8 cellular contexts compared by ENCODE assay signal in the genomic region with DNA sequence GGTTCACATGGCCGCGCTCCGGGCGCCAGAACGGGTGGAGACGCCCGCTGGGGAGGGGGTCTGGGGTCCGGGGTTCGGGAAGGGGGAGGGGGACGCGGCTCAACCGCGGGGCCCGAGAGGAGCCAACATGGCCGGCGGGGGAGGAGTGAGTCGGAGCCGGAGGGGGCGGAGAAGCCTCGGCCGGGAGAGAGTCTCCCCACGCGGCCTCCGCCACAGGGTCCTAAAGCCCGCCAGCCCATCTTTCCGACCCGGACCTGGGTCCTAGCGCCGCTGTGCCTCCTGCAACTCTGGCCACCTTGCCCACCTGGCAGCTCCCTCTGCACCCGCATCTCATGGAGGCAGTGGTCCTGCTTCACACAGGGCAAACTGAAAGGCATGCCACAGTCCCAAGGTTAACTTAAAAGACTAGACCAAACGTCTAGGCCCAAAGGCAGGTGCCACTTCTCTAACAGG. TPM values are rescaled to one million over a fixed set of nuclear protein-coding genes. Genes with fewer than 3 reads are reported as not detected.
A peak's percentile ranks its signal among the peaks of the same experiment; 100 is the strongest.
DNase-seq lines count a peak whose midpoint lies in the region; ATAC-seq and TF ChIP-seq lines count a peak whose summit lies in the region.

A gene (minus strand): TSS at position 147 of the 453 bp plus-strand sequence. CDS start 12,796 bp downstream, outside the sequence.

- peak; percentile 45 for ATAC-seq in GM19372 (IDR thresholded peaks at IDR 0.05; ENCODE audit: low read depth, unreplicated experiment)
- ATAC-seq in HG03520 (IDR thresholded peaks at IDR 0.05; ENCODE audit: unreplicated experiment), result peak; percentile 53
- peak; percentile 76 for ATAC-seq in left lobe of liver

- H3K36me3 Mint-ChIP-seq in dendritic cell treated with granulocyte-macrophage colony-stimulating factor and Interleukin-4, amounts not matched to agents 40 ng/mL and 50 ng/mL, for 4 days (ENCODE audit: low read depth), result peaks cover 69% of the 10 kb centered on the region

- peaks cover 2% of the 10 kb centered on the region; the same call in 1 of the 2 replicates for H3K36me3 ChIP-seq in BJ (ENCODE audit: control insufficient read depth, insufficient read depth, low read length)

- no peaks in the 10 kb centered on the region for H3K9me3 Mint-ChIP-seq in dendritic cell treated with granulocyte-macrophage colony-stimulating factor and Interleukin-4, amounts not matched to agents 40 ng/mL and 50 ng/mL, for 4 days

- H3K27me3 ChIP-seq in BJ (ENCODE audit: control insufficient read depth, insufficient read depth, low read length), result no peaks in the 10 kb centered on the region

- intact Hi-C loops in dendritic cell treated with granulocyte-macrophage colony-stimulating factor and Interleukin-4, amounts not matched to agents 40 ng/mL and 50 ng/mL, for 4 days (cut with micrococcal nuclease), result loop anchor here (10.0 kb wide), 1 partner anchor 455 kb away; a partner anchor contains a TSS

- CTCF ChIA-PET in BJ (lab: Yijun Ruan, JAX), result no interaction called here

- peak within 1 kb of the TSS; percentile 86 for H3K4me3 Mint-ChIP-seq in dendritic cell treated with granulocyte-macrophage colony-stimulating factor and Interleukin-4, amounts not matched to agents 40 ng/mL and 50 ng/mL, for 4 days

- no peak for DNase-seq in BJ (ENCODE audit: low read depth)
- DNase-seq in NCI-H774 (lab: John Stamatoyannopoulos, UW), result peak; percentile 87
- DNase-seq in activated CD4-positive, alpha-beta T cell treated with anti-CD3 and anti-CD28 coated beads, Interleukin-2, amount 50 U/mL, for 4 hours, result peak; percentile 80 to 81
- peak; percentile 90 for DNase-seq in left lobe of liver (ENCODE audit: low spot score)
- peak; percentile 86 to 90 for DNase-seq in stimulated activated CD4-positive, alpha-beta T cell treated with anti-CD3 and anti-CD28 coated beads, Interleukin-2, amount 100 ng/mL, for 24 hours

- peak within 1 kb of the TSS; percentile 94 for H3K4me3 ChIP-seq in BJ (ENCODE audit: low read depth, low read length)

- POLR2A ChIA-PET in BJ (lab: Charles Lee), result no interaction called here

- peaks cover 65% of the 10 kb centered on the region for H3K4me1 Mint-ChIP-seq in dendritic cell treated with granulocyte-macrophage colony-stimulating factor and Interleukin-4, amounts not matched to agents 40 ng/mL and 50 ng/mL, for 4 days (ENCODE audit: low read depth)

- peak within 1 kb of the TSS; percentile 90 for H3K27ac Mint-ChIP-seq in dendritic cell treated with granulocyte-macrophage colony-stimulating factor and Interleukin-4, amounts not matched to agents 40 ng/mL and 50 ng/mL, for 4 days

- H3K27me3 Mint-ChIP-seq in dendritic cell treated with granulocyte-macrophage colony-stimulating factor and Interleukin-4, amounts not matched to agents 40 ng/mL and 50 ng/mL, for 4 days, result no peaks in the 10 kb centered on the region

- TF ChIP-seq CTCF in BJ (IDR thresholded peaks at IDR 0.05; ENCODE audit: insufficient read depth, low read depth, low read length), result no peak

RNA-seq across cellular contexts. Expression of the gene that starts here (rescaled TPM):
- polyA plus RNA-seq in BJ (2011; rRNA removed), result 45.3 and 65.1 TPM in 2 replicates
- 78.2 and 103 TPM in 2 replicates for polyA minus RNA-seq in BJ (2011; rRNA and poly(A)+ RNA removed)
- total RNA-seq in left lobe of liver, result 32.2 TPM
